ENCODE assay signal across 23 cellular contexts in the genomic region with DNA sequence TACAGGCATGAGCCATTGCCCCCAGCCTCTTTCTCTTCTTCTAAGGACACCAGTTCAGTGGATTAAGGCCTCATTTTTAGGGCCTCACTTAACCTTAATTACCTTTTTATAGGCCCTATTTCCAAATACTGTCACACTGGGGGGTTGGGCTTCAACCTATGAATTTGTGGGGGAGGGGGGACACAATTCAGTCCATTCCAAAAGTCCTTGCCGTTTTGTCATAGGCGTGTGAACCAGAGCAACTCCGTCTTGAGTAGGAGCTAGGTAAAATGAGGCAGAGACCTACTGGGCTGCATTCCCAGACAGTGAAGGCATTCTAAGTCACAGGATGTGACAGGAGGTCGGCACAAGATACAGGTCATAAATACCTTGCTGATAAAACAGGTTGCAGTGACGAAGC.
"Had no signal": no experiment of that assay in that cellular context is flagged by ENCODE, and none has a peak within 500 bp of the region (broad histone marks: within the 10 kb centered on the region; RNA-seq: fewer than 3 reads in every experiment).

No MANE protein-coding gene starts in this region.

- H3K9me3 ChIP-seq: SJSA1 had no signal

- H3K9ac ChIP-seq: KMS-11 had no signal

- H3K4me1 ChIP-seq: SJSA1 had no signal

- H3K27me3 ChIP-seq: SJSA1 had no signal

- H3K36me3 ChIP-seq: SJSA1 had no signal

- H3K27ac ChIP-seq: HL-60, KMS-11, SJSA1, SK-N-MC had no signal

- H3K4me3 ChIP-seq: SJSA1, SK-N-MC had no signal

- H3K4me2 ChIP-seq: KMS-11 had no signal

- DNase-seq: IMR-90, Kasumi-1, NCI-H1092 treated with DMSO at 0.1 percent for 48 hours, NCI-H1436, NCI-H187, NCI-H2029, NCI-H2081 treated with DMSO at 0.1 percent for 48 hours, NCI-H2171, NCI-H226, NCI-H446, NCI-H510A, NCI-H524 treated with DMSO at 0.1 percent for 48 hours, NCI-H69, NCI-H774, Right ventricle myocardium superior, SIG-M5 had no signal

- FAIRE-seq: HepG2, HTR-8/SVneo, RCC 7860 had no signal
